Comparison of ENCODE assay signal across 8 cellular contexts in genomic region chr15:50909044-50909342, GRCh38. TPM values are rescaled to one million over a fixed set of nuclear protein-coding genes. Genes with fewer than 3 reads are reported as not detected.
DNase-seq lines count a peak whose midpoint lies in the region; ATAC-seq, FAIRE-seq and TF ChIP-seq lines count a peak whose summit lies in the region.

No MANE protein-coding gene starts in this region.

- H3K27me3 Mint-ChIP-seq in activated naive CD4-positive, alpha-beta T cell treated with anti-CD3 and anti-CD28 coated beads for 36 hours (ENCODE audit: low read depth): no peaks in the 10 kb centered on the region
- H3K27me3 Mint-ChIP-seq in T-cell: no peaks in the 10 kb centered on the region

- peak overlapping the region; percentile 96 for H3K9ac ChIP-seq in skeletal muscle satellite cell (ENCODE audit: low read depth, low read length)

- H3K36me3 Mint-ChIP-seq in activated naive CD4-positive, alpha-beta T cell treated with anti-CD3 and anti-CD28 coated beads for 36 hours (ENCODE audit: low read depth): peaks cover 12% of the 10 kb centered on the region
- peaks cover 11% of the 10 kb centered on the region for H3K36me3 Mint-ChIP-seq in T-cell

- peaks cover 17% of the 10 kb centered on the region for H3K36me3 ChIP-seq in skeletal muscle satellite cell (ENCODE audit: insufficient read depth, low read length)

- peak overlapping the region; percentile 99 for H3K4me3 ChIP-seq in skeletal muscle satellite cell (ENCODE audit: low read length)

- H3K27me3 ChIP-seq in foreskin keratinocyte (no peaks in the 10 kb centered on the region), skeletal muscle satellite cell (ENCODE audit: control insufficient read depth, insufficient read depth, low read length) (no peaks in the 10 kb centered on the region)

- FAIRE-seq in D721Med (lab: Jason Lieb, UNC): no peak

- H3K4me2 ChIP-seq in skeletal muscle satellite cell (ENCODE audit: low read length): peak overlapping the region; percentile 88

- TF ChIP-seq CTCF in foreskin keratinocyte (conservative IDR thresholded peaks at IDR 0.05) (no peak), D721Med (IDR thresholded peaks at IDR 0.05; ENCODE audit: insufficient read depth, missing control alignments) (no peak)

- intact Hi-C loops in activated naive CD4-positive, alpha-beta T cell treated with anti-CD3 and anti-CD28 coated beads for 36 hours (cut with micrococcal nuclease): loop anchor here (2.0 to 10.0 kb wide), 5 partner anchors 170 to 1752 kb away; partner anchors contain the start of genes COPS2 and LYSMD2

- H3K27ac Mint-ChIP-seq in activated naive CD4-positive, alpha-beta T cell treated with anti-CD3 and anti-CD28 coated beads for 36 hours: peak overlapping the region; percentile 83
- H3K27ac Mint-ChIP-seq in T-cell: peak overlapping the region; percentile 87 to 89

- CTCF ChIA-PET in activated naive CD4-positive, alpha-beta T cell treated with anti-CD3 and anti-CD28 coated beads for 36 hours (lab: Charles Lee): interaction anchor here (0.6 to 0.8 kb wide), 4 partner anchors 24 to 276 kb away, joined by 3 to 7 read pairs (median 4); no protein-coding TSS in a partner anchor
- CTCF ChIA-PET in T-cell (lab: Charles Lee): interaction anchor here (0.5 to 1.5 kb wide), 4 partner anchors 22 to 398 kb away, joined by 3 to 5 read pairs (median 4); no protein-coding TSS in a partner anchor

- ATAC-seq in T-cell (replicated peaks in 1 of 4) (no peak), foreskin keratinocyte (peak; percentile 13), GM18517 (IDR thresholded peaks at IDR 0.05; ENCODE audit: unreplicated experiment) (no peak)

- H3K9me3 Mint-ChIP-seq in activated naive CD4-positive, alpha-beta T cell treated with anti-CD3 and anti-CD28 coated beads for 36 hours: no peaks in the 10 kb centered on the region
- H3K9me3 Mint-ChIP-seq in T-cell: no peaks in the 10 kb centered on the region

- H3K27ac ChIP-seq in foreskin keratinocyte: peak overlapping the region; percentile 31

- H3K4me1 Mint-ChIP-seq in activated naive CD4-positive, alpha-beta T cell treated with anti-CD3 and anti-CD28 coated beads for 36 hours (ENCODE audit: low read depth): peaks cover 25% of the 10 kb centered on the region
- peaks cover 24 to 29% (median 27%) of the 10 kb centered on the region in 3 donors for H3K4me1 Mint-ChIP-seq in T-cell

- peak overlapping the region; percentile 92 for H3K4me3 Mint-ChIP-seq in activated naive CD4-positive, alpha-beta T cell treated with anti-CD3 and anti-CD28 coated beads for 36 hours
- peak overlapping the region; percentile 85 to 96 (median 89) for H3K4me3 Mint-ChIP-seq in T-cell

- DNase-seq in activated naive CD4-positive, alpha-beta T cell treated with anti-CD3 and anti-CD28 coated beads for 36 hours: no peak
- DNase-seq in activated naive CD4-positive, alpha-beta T cell treated with Interleukin-2 at 50 U/mL for 16 hours: no peak
- no peak for DNase-seq in T-cell
- peak in 1 of 2 donors; percentile 51 for DNase-seq in foreskin keratinocyte
- DNase-seq in NCI-H69 (lab: John Stamatoyannopoulos, UW): no peak
- DNase-seq in D721Med (ENCODE audit: insufficient read length, low spot score): no peak

- no peaks in the 10 kb centered on the region for H3K9me3 ChIP-seq in skeletal muscle satellite cell (replicated peaks; ENCODE audit: low read length)

- H3K4me1 ChIP-seq in foreskin keratinocyte (peaks cover 13% of the 10 kb centered on the region), skeletal muscle satellite cell (ENCODE audit: control insufficient read depth, insufficient read depth, low read length) (peaks cover 28% of the 10 kb centered on the region)

- POLR2A ChIA-PET in T-cell (lab: Charles Lee): interaction anchor here in 1 of 2 donors (0.6 kb wide), 1 partner anchor 147 kb away, joined by 5 read pairs; no protein-coding TSS in a partner anchor

RNA-seq across cellular contexts. Expression of gene AP4E1, which starts 0.5 kb away (rescaled TPM):
- total RNA-seq in activated naive CD4-positive, alpha-beta T cell treated with anti-CD3 and anti-CD28 coated beads for 36 hours: 1 to 10 TPM; 6.8 to 9.4 TPM
- total RNA-seq in T-cell (10 to 100 TPM in 4 of 5 donors, 1 to 10 TPM in 1; 9.4 to 14.0 (median 10.8) TPM), foreskin keratinocyte (12.8 and 13.1 TPM in 2 replicates)
- 2.5 and 3.2 TPM in 2 replicates for polyA plus RNA-seq in foreskin keratinocyte
- total RNA-seq in skeletal muscle satellite cell (2012; rRNA removed): 11.8 and 15.7 TPM in 2 replicates
